In the genomic region with DNA sequence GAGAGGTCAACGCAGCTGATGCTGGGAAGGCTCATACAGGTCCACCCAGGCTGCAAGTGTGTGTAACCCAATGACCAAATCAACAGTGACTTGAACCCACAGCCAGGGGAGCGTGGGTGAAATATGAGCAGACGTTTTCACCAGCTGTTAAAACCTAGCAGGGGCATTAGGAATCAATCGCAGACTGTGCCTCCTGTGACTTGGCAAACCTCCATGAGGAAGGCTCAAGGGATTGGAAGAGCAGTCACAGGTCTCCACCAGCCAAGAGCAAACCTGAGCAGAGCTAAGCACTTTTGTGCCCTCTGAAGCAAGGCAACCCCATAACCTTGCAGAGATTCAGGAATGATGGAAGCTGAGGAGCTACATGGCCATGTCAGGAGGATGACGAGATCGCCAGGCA, we compare ENCODE assay signal across 19 cellular contexts. TPM values are rescaled to one million over a fixed set of nuclear protein-coding genes. Genes with fewer than 3 reads are reported as not detected.
DNase-seq lines count a peak whose midpoint lies in the region; ATAC-seq and TF ChIP-seq lines count a peak whose summit lies in the region.
"Had no signal": no experiment of that assay in that cellular context is flagged by ENCODE, and none has a peak within 500 bp of the region (broad histone marks: within the 10 kb centered on the region; RNA-seq: fewer than 3 reads in every experiment).

No MANE protein-coding gene starts in this region.

- H3K27me3 ChIP-seq in Karpas-422 (ENCODE audit: low read length) (no peaks in the 10 kb centered on the region), neuronal stem cell (ENCODE audit: control insufficient read depth in 3 of 3, insufficient read depth in 3 of 3, low read depth in 1 of 3, low read length in 3 of 3) (no peaks in the 10 kb centered on the region), hepatocyte (peaks cover 3% of the 10 kb centered on the region), GM23248 (replicated peaks; ENCODE audit: insufficient read depth) (no peaks in the 10 kb centered on the region)
- H3K27me3 ChIP-seq: MG63 had no signal

- no peak overlapping the region for H3K9ac ChIP-seq in Karpas-422 (ENCODE audit: low read length)
- H3K9ac ChIP-seq in neuronal stem cell (ENCODE audit: low read depth, low read length, poor library complexity) = no peak overlapping the region
- no peak overlapping the region for H3K9ac ChIP-seq in GM23248

- H3K4ac ChIP-seq in neuronal stem cell (ENCODE audit: low read length) = no peak overlapping the region

- no peak overlapping the region for H3K14ac ChIP-seq in neuronal stem cell (ENCODE audit: low read length)

- H3K79me2 ChIP-seq in Karpas-422 (ENCODE audit: low read length) (peaks cover 32% of the 10 kb centered on the region), hepatocyte (no peaks in the 10 kb centered on the region), GM23248 (ENCODE audit: insufficient read depth) (peaks cover 100% of the 10 kb centered on the region)

- no CpG with 5 or more reads among the region's 6 CpGs for WGBS in neuronal stem cell (ENCODE audit: extremely low coverage in 2 of 2, insufficient read length in 2 of 2, insufficient replicate concordance in 1 of 2), 2 donors
- WGBS in hepatocyte (ENCODE audit: low lambda C conversion rate, missing lambda C conversion rate) = 85% methylated on average over 6 of the region's 6 CpGs
- WGBS in GM23248 (ENCODE audit: low coverage in 1 of 2, low lambda C conversion rate in 2 of 2, missing lambda C conversion rate in 2 of 2), 2 experiments = 81 to 83% methylated on average over 6 of the region's 6 CpGs

- no peak overlapping the region for H3K4me3 ChIP-seq in Karpas-422 (ENCODE audit: low read length)
- H3K4me3 ChIP-seq in neuronal stem cell (ENCODE audit: low read length in 2 of 2) = no peak overlapping the region
- no peak overlapping the region for H3K4me3 ChIP-seq in hepatocyte
- H3K4me3 ChIP-seq in GM23248 = no peak overlapping the region
- H3K4me3 ChIP-seq: MG63 had no signal

- H3K9me2 ChIP-seq in Karpas-422 (replicated peaks; ENCODE audit: insufficient read depth, low read length) (no peaks in the 10 kb centered on the region), hepatocyte (replicated peaks; ENCODE audit: insufficient read depth) (no peaks in the 10 kb centered on the region), GM23248 (ENCODE audit: insufficient read depth) (0 out of 2 replicates have a peak, but pooled peaks cover 4% of the 10 kb centered on the region)

- H3K4me2 ChIP-seq in Karpas-422 (ENCODE audit: low read depth, low read length, poor library complexity, severe bottlenecking) (no peak overlapping the region), neuronal stem cell (ENCODE audit: insufficient read depth, low read length, poor library complexity, severe bottlenecking) (no peak overlapping the region), hepatocyte (no peak overlapping the region), GM23248 (ENCODE audit: unreplicated experiment) (no peak overlapping the region)

- in situ Hi-C loops in GM23248 (cut with MboI) = no loop called here

- H3K36me3 ChIP-seq in Karpas-422 (ENCODE audit: insufficient read depth, low read length) = no peaks in the 10 kb centered on the region
- no peaks in the 10 kb centered on the region for H3K36me3 ChIP-seq in neuronal stem cell (replicated peaks in 1 of 2; ENCODE audit: control insufficient read depth in 2 of 2, insufficient read depth in 2 of 2, low read length in 2 of 2)
- H3K36me3 ChIP-seq in hepatocyte (replicated peaks; ENCODE audit: insufficient read depth, low read depth) = no peaks in the 10 kb centered on the region
- no peaks in the 10 kb centered on the region for H3K36me3 ChIP-seq in GM23248 (ENCODE audit: low read depth)

- H3K9me3 ChIP-seq in Karpas-422 (ENCODE audit: low read length) = no peaks in the 10 kb centered on the region
- no peaks in the 10 kb centered on the region for H3K9me3 ChIP-seq in neuronal stem cell (replicated peaks in 1 of 2; ENCODE audit: control insufficient read depth in 2 of 2, insufficient read depth in 1 of 2, low read depth in 1 of 2, low read length in 2 of 2)
- H3K9me3 ChIP-seq in hepatocyte (ENCODE audit: low read depth) = no peaks in the 10 kb centered on the region
- no peaks in the 10 kb centered on the region for H3K9me3 ChIP-seq in GM23248 (ENCODE audit: low read depth)
- H3K9me3 ChIP-seq: MG63 had no signal

- H4K8ac ChIP-seq in neuronal stem cell (ENCODE audit: low read depth, low read length) = no peak overlapping the region

- peak overlapping the region; percentile 37 for H3K18ac ChIP-seq in neuronal stem cell (ENCODE audit: low read length)

- H2AK5ac ChIP-seq in neuronal stem cell (ENCODE audit: low read depth, low read length) = peak overlapping the region; percentile 8

- no peak for ATAC-seq in left ventricle myocardium superior
- ATAC-seq: HCT116, HepG2, Panc1, Right ventricle myocardium inferior had no signal

- DNase-seq in NCI-H82 (lab: John Stamatoyannopoulos, UW) = peak; percentile 54
- no peak for DNase-seq in NCI-H82 treated with DMSO at 0.1 percent for 48 hours (lab: John Stamatoyannopoulos, UW; ENCODE audit: unreplicated experiment)
- no peak for DNase-seq in Karpas-422
- DNase-seq in NCI-H69 (lab: John Stamatoyannopoulos, UW) = peak; percentile 88
- DNase-seq in neuronal stem cell (ENCODE audit: low spot score) = no peak
- no peak for DNase-seq in hepatocyte (ENCODE audit: low spot score)
- no peak for DNase-seq in GM23248
- DNase-seq in left ventricle myocardium superior = no peak
- DNase-seq: CD8-positive, alpha-beta memory T cell; DND-41; KG1; MG63; NCI-H1105; NCI-H187 treated with DMSO at 0.1 percent for 48 hours; NCI-H748 treated with DMSO at 0.1 percent for 48 hours had no signal

- H3F3A ChIP-seq in GM23248 (ENCODE audit: insufficient read depth) = peaks cover 21% of the 10 kb centered on the region

- no peak overlapping the region for H2AFZ ChIP-seq in Karpas-422 (ENCODE audit: low read length)
- no peak overlapping the region for H2AFZ ChIP-seq in neuronal stem cell (ENCODE audit: low read length)
- H2AFZ ChIP-seq in hepatocyte = no peak overlapping the region
- H2AFZ ChIP-seq in GM23248 = no peak overlapping the region

- H2BK15ac ChIP-seq in neuronal stem cell (ENCODE audit: low read length) = no peak overlapping the region

- H4K91ac ChIP-seq in neuronal stem cell (ENCODE audit: low read depth, low read length, poor library complexity) = no peak overlapping the region

- TF ChIP-seq CTCF in hepatocyte (IDR thresholded peaks at IDR 0.05; ENCODE audit: poor library complexity) = no peak

- no peak overlapping the region for H2BK120ac ChIP-seq in neuronal stem cell (ENCODE audit: low read depth, low read length)

- no peak overlapping the region for H2BK12ac ChIP-seq in neuronal stem cell (ENCODE audit: low read length)

- peak overlapping the region; percentile 91; the same call in 1 of the 2 replicates for H3K27ac ChIP-seq in Karpas-422 (ENCODE audit: low read length)
- no peak overlapping the region for H3K27ac ChIP-seq in neuronal stem cell (replicated peaks; ENCODE audit: low read length)
- H3K27ac ChIP-seq in hepatocyte = no peak overlapping the region
- H3K27ac ChIP-seq in GM23248 = no peak overlapping the region

- no peaks in the 10 kb centered on the region for H4K20me1 ChIP-seq in Karpas-422 (ENCODE audit: insufficient read depth, low read depth, low read length)
- no peaks in the 10 kb centered on the region for H4K20me1 ChIP-seq in hepatocyte (ENCODE audit: insufficient read depth, poor library complexity, severe bottlenecking)
- no peaks in the 10 kb centered on the region for H4K20me1 ChIP-seq in GM23248 (ENCODE audit: insufficient read depth)

- no peak overlapping the region for H3K23ac ChIP-seq in neuronal stem cell (ENCODE audit: low read depth, low read length, poor library complexity)

- no peak overlapping the region for H2BK5ac ChIP-seq in neuronal stem cell (ENCODE audit: low read length)

- peaks cover 94% of the 10 kb centered on the region for H3K4me1 ChIP-seq in Karpas-422 (ENCODE audit: low read length)
- no peaks in the 10 kb centered on the region for H3K4me1 ChIP-seq in neuronal stem cell (ENCODE audit: control insufficient read depth in 2 of 2, insufficient read depth in 1 of 2, low read depth in 1 of 2, low read length in 2 of 2)
- H3K4me1 ChIP-seq in hepatocyte (ENCODE audit: insufficient read depth) = no peaks in the 10 kb centered on the region
- peaks cover 7% of the 10 kb centered on the region; the same call in 1 of the 2 replicates for H3K4me1 ChIP-seq in GM23248 (ENCODE audit: insufficient read depth)

- no peaks in the 10 kb centered on the region for H3K79me1 ChIP-seq in neuronal stem cell (ENCODE audit: low read depth, low read length)

- intact Hi-C loops in left ventricle myocardium superior (cut with micrococcal nuclease) = no loop called here

RNA-seq across cellular contexts. Expression of gene INSYN2B, which starts 25.5 kb away (rescaled TPM):
- 0.07 TPM in 1 of 2 replicates, not detected in the other for total RNA-seq in Karpas-422 (2014; rRNA removed; shearing (Covaris generic); ENCODE audit: low replicate concordance)
- 0.03 TPM for polyA plus RNA-seq in neuronal stem cell (2013, experiment 1 of 2)
- 0.04 TPM for polyA plus RNA-seq in neuronal stem cell (2013, experiment 2 of 2)
- total RNA-seq in hepatocyte = 1.5 and 1.7 TPM in 2 replicates
- polyA plus RNA-seq in hepatocyte = not detected in 2 replicates
- 43.2 and 50.7 TPM in 2 replicates for total RNA-seq in GM23248 (2014; rRNA removed; shearing (Covaris generic))
- 10.1 and 10.6 TPM in 2 replicates for polyA plus RNA-seq in GM23248 (2016; fragmentation: Nextera tagmentation; extraction: Ambion mirVana)
- 0.50 TPM for total RNA-seq in left ventricle myocardium superior
- total RNA-seq: CD8-positive, alpha-beta memory T cell; HepG2 had no signal
- polyA plus RNA-seq: CD8-positive, alpha-beta memory T cell; HepG2 had no signal

Comparison
In these comparisons a context has a peak if more than half of its experiments do, and no peak if none do; other contexts are left out.
1. DNase-seq: peak in NCI-H82 (single experiment) and NCI-H69 (single experiment); none in NCI-H82 treated with DMSO at 0.1 percent for 48 hours (single experiment), Karpas-422 (single experiment), neuronal stem cell (single experiment), hepatocyte (single experiment), GM23248 (single experiment) and left ventricle myocardium superior (single experiment).
2. RNA of gene INSYN2B, which starts 25.5 kb away (total RNA-seq): 43.2 to 50.7 TPM in GM23248; 1.5 to 1.7 TPM in hepatocyte, 0.50 TPM in left ventricle myocardium superior (single experiment) and 0.07 TPM in Karpas-422; every median in the first group is over 10 times any median in the second.